Comparison of ENCODE assay signal across 9 cellular contexts in genomic region chrX:155997436-155997835, GRCh38. TPM values are rescaled to one million over a fixed set of nuclear protein-coding genes. Genes with fewer than 3 reads are reported as not detected.
DNase-seq lines count a peak whose midpoint lies in the region; ATAC-seq, FAIRE-seq and TF ChIP-seq lines count a peak whose summit lies in the region.
"Had no signal": no experiment of that assay in that cellular context is flagged by ENCODE, and none has a peak within 500 bp of the region (broad histone marks: within the 10 kb centered on the region; RNA-seq: fewer than 3 reads in every experiment).

Gene IL9R (plus strand): TSS chrX:155997696. CDS start chrX:155997760, 64 bp downstream.

- in situ Hi-C loops in GM13977 (cut with MboI; ENCODE audit: low pct_unique_long_range_greater_than_20kb, low sequenced_read_pairs, unreplicated experiment) = no loop called here

- 47 to 62% (median 58%) methylated on average over 5 of the region's 5 CpGs for WGBS in small intestine, 3 donors
- WGBS in spleen, 5 donors = 11 to 27% (median 26%) methylated on average over 5 of the region's 5 CpGs

- intact Hi-C loops in spleen (cut with DNase I; ENCODE audit: low total_unique reads) = no loop called here

- ATAC-seq in HG02885 (IDR thresholded peaks at IDR 0.05; ENCODE audit: poor library complexity, unreplicated experiment) = peak; percentile 90

- H3K36me3 ChIP-seq in small intestine (ENCODE audit: control insufficient read depth in 2 of 2, insufficient read depth in 2 of 2, low read length in 2 of 2) (no peaks in the 10 kb centered on the region), spleen (no peaks in the 10 kb centered on the region)

- FAIRE-seq in small intestine (lab: Jason Lieb, UNC) = no peak

- TF ChIP-seq POLR2A in spleen (IDR thresholded peaks at IDR 0.05) = no peak

- DNase-seq in GM13977 (ENCODE audit: low spot score) (peak; percentile 56), small intestine (peak; percentile 46), spleen (no peak), HT-29 (ENCODE audit: low spot score) (no peak), DMS53 (lab: John Stamatoyannopoulos, UW) (no peak)
- DNase-seq in activated CD4-positive, alpha-beta T cell treated with anti-CD3 and anti-CD28 coated beads, Interleukin-2, amount 50 U/mL, for 48 hours = peak; percentile 34 to 58
- DNase-seq in NK-92 treated with Interleukin-12 subunit alpha and Interleukin-12 subunit beta, amount 100 ng/mL, for 24 hours (lab: John Stamatoyannopoulos, UW) = no peak

- H3K27ac ChIP-seq in small intestine (ENCODE audit: low read depth in 1 of 2, low read length in 1 of 2) = peak within 1 kb of the TSS in 1 of 2 donors; percentile 34
- no peak within 1 kb of the TSS for H3K27ac ChIP-seq in spleen

- H3K4me3 ChIP-seq in small intestine (ENCODE audit: low read depth in 1 of 2, low read length in 2 of 2) = no peak within 1 kb of the TSS
- H3K4me3 ChIP-seq in spleen = no peak within 1 kb of the TSS

- no peaks in the 10 kb centered on the region for H3K4me1 ChIP-seq in small intestine (ENCODE audit: control insufficient read depth in 2 of 2, insufficient read depth in 1 of 2, low read depth in 1 of 2, low read length in 1 of 2)
- H3K4me1 ChIP-seq in spleen = no peaks in the 10 kb centered on the region

- TF ChIP-seq CTCF in GM13977 (IDR thresholded peaks at IDR 0.05; ENCODE audit: extremely low read depth, insufficient read depth, missing control alignments) (no peak), spleen (IDR thresholded peaks at IDR 0.05 in 8 of 11, conservative IDR thresholded peaks at IDR 0.05 in 3 of 11) (no peak)

- no peaks in the 10 kb centered on the region for H3K27me3 ChIP-seq in small intestine (ENCODE audit: control insufficient read depth in 2 of 2, insufficient read depth in 2 of 2, low read length in 2 of 2)
- H3K27me3 ChIP-seq in spleen (replicated peaks in 1 of 7) = no peaks in the 10 kb centered on the region

- no peaks in the 10 kb centered on the region for H3K9me3 ChIP-seq in small intestine (ENCODE audit: control insufficient read depth, low read depth)
- no peaks in the 10 kb centered on the region for H3K9me3 ChIP-seq in spleen

RNA-seq across cellular contexts. Expression of gene IL9R, which starts in this region (rescaled TPM):
- polyA plus RNA-seq in small intestine (under 1 TPM in 2 of 3 donors, not detected in 1; 0.18 to 0.27 TPM), spleen (1 to 10 TPM; 1.9 to 4.3 (median 2.3) TPM)
- total RNA-seq in spleen = 1 to 10 TPM in 6 of 7 donors, under 1 TPM in 1; 0.85 to 7.1 (median 3.7) TPM
- total RNA-seq in HT-29 (2014; rRNA removed; shearing (Covaris generic)) = 1.0 and 2.7 TPM in 2 replicates
- total RNA-seq: epithelial cell of proximal tubule had no signal

Comparison
In these comparisons a context has a peak if more than half of its experiments do, and no peak if none do; other contexts are left out.
1. Peak in DNase-seq in small intestine; RNA of the gene not detected or under 1 TPM.
2. DNase-seq: peak in GM13977 (single experiment) and activated CD4-positive, alpha-beta T cell treated with anti-CD3 and anti-CD28 coated beads, Interleukin-2, amount 50 U/mL, for 48 hours (2 of 2); none in spleen (single experiment), HT-29 (single experiment), DMS53 (single experiment) and NK-92 treated with Interleukin-12 subunit alpha and Interleukin-12 subunit beta, amount 100 ng/mL, for 24 hours (single experiment).